In the genomic region with DNA sequence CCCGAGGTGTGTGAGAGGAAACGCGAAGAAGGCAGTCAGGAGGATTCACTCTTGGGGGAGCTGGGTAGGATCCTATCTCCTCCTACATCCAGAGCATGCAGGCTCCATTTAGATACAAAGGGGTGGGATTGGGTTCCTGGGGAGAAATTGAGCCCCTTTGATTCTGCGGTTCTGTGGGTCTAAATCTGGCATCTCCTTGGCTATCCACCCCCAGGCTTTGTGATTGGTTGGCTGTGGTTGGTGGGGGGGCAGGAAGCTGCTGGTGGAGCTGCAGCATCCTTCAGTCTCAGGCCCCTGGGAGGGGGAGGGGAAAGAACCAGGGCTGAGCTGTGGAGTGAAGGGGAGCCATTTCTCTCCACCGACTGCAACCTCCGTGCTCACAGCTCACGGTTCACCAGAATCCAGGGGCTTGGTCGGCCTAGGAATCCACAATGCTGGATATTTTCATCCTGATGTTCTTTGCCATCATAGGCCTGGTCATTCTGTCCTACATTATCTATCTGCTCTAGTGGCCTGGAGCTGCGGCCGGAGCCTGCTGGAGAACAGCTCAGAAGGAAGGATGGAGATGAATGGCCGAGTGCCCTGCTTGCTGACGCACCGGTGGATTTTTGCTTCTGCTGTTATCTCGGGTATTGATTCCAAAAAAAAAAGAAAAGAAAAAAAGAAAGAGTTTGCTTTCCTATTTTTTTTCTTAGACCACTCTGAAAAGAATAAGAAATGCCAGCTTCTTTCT, we compare ENCODE assay signal across 1 cellular context.
TF ChIP-seq lines count a peak whose summit lies in the region.

TSS of gene LASP1NB (plus strand) at position 352 of the 733 bp plus-strand sequence.

TF ChIP-seq in SK-N-SH, 30 proteins besides CTCF, POLR2A, EP300 and RAD21 (continued from another document):
- TF ChIP-seq POLR2AphosphoS5 (IDR thresholded peaks at IDR 0.05; ENCODE audit: low read depth, low read length) (peak; percentile 98), USF2 (IDR thresholded peaks at IDR 0.05; ENCODE audit: borderline replicate concordance, low read depth, low read length) (no peak)
TF ChIP-seq in SK-N-SH: peak in this region for 8.
